In genomic region chr3:49357466-49358216, GRCh38 we compare ENCODE assay signal across 8 cellular contexts. TPM values are rescaled to one million over a fixed set of nuclear protein-coding genes. Genes with fewer than 3 reads are reported as not detected.
DNase-seq lines count a peak whose midpoint lies in the region; ATAC-seq and TF ChIP-seq lines count a peak whose summit lies in the region.

No MANE protein-coding gene starts in this region.

- peak; percentile 10 for ATAC-seq in GM21576 (IDR thresholded peaks at IDR 0.05; ENCODE audit: unreplicated experiment)

- DNase-seq in CD1c-positive myeloid dendritic cell (ENCODE audit: extremely low spot score): peak; percentile 78
- DNase-seq in MV-4-11 (lab: John Stamatoyannopoulos, UW): peak; percentile 44
- peak; percentile 60 for DNase-seq in activated T-cell treated with anti-CD3 and anti-CD28 coated beads, Interleukin-2, amount 50 U/mL, for 1 hour
- peak; percentile 42 to 69 for DNase-seq in erythroblast (lab: John Stamatoyannopoulos, UW)
- peak; percentile 80 for DNase-seq in myocyte (ENCODE audit: low read depth)
- DNase-seq in substantia nigra (lab: John Stamatoyannopoulos, UW): peak in 9 of 49 donors; percentile 4 to 70 (median 26)
- no peak for DNase-seq in inferior parietal cortex (ENCODE audit: extremely low spot score)

- H3K27ac ChIP-seq in substantia nigra (ENCODE audit: low read depth, low read length, poor library complexity, severe bottlenecking): peak overlapping the region; percentile 90

- no peak for TF ChIP-seq POLR2A in erythroblast (IDR thresholded peaks at IDR 0.05; ENCODE audit: low read length)

RNA-seq across cellular contexts. Expression of gene GPX1, which starts 0.5 kb away (rescaled TPM):
- 109 and 116 TPM in 2 replicates for total RNA-seq in myocyte
- polyA plus RNA-seq in myocyte (2012): 271 TPM

RNA-seq across cellular contexts. Expression of gene USP4, which starts 17.8 kb away (rescaled TPM):
- total RNA-seq in myocyte: 9.9 and 11.8 TPM in 2 replicates
- polyA plus RNA-seq in myocyte (2012): 43.4 TPM

RNA-seq across cellular contexts. Expression of gene RHOA, which starts 54.1 kb away (rescaled TPM):
- 663 and 808 TPM in 2 replicates for total RNA-seq in myocyte
- polyA plus RNA-seq in myocyte (2012): 745 TPM

RNA-seq across cellular contexts. Expression of gene TCTA, which starts 54.6 kb away (rescaled TPM):
- total RNA-seq in myocyte: 30.0 and 37.2 TPM in 2 replicates
- 80.4 TPM for polyA plus RNA-seq in myocyte (2012)
